ENCODE assay signal across 11 cellular contexts in genomic region chr7:100985033-100985432, GRCh38. TPM values are rescaled to one million over a fixed set of nuclear protein-coding genes. Genes with fewer than 3 reads are reported as not detected.
A peak's percentile ranks its signal among the peaks of the same experiment; 100 is the strongest.
DNase-seq lines count a peak whose midpoint lies in the region; ATAC-seq and TF ChIP-seq lines count a peak whose summit lies in the region.
"Not testable (repeated sequence)": the region's sequence is repeated elsewhere in the genome, so short reads cannot be mapped to it uniquely, and the experiment has no call there.
"Had no signal": no experiment of that assay in that cellular context is flagged by ENCODE, and none has a peak within 500 bp of the region (broad histone marks: within the 10 kb centered on the region; RNA-seq: fewer than 3 reads in every experiment).

No MANE protein-coding gene starts in this region.

- TF ChIP-seq CTCF in RWPE2 (IDR thresholded peaks at IDR 0.05; ENCODE audit: poor library complexity, severe bottlenecking); brain microvascular endothelial cell (IDR thresholded peaks at IDR 0.05; ENCODE audit: low read depth, low read length, missing control alignments); epithelial cell of proximal tubule (conservative IDR thresholded peaks at IDR 0.05; ENCODE audit: low read depth, low read length): not testable (repeated sequence)

- peak overlapping the region; percentile 68 for H3K27ac ChIP-seq in RWPE2 (ENCODE audit: poor library complexity, severe bottlenecking)
- H3K27ac ChIP-seq in brain microvascular endothelial cell: not testable (repeated sequence)

- not testable (repeated sequence) for H3K4me1 ChIP-seq in RWPE2 (ENCODE audit: insufficient read depth, poor library complexity, severe bottlenecking)

- H3K27me3 ChIP-seq in RWPE2 (ENCODE audit: insufficient read depth, poor library complexity, severe bottlenecking); brain microvascular endothelial cell (replicated peaks): not testable (repeated sequence)

- not testable (repeated sequence) for ATAC-seq in RWPE2 (ENCODE audit: low read depth)

- in situ Hi-C loops in brain microvascular endothelial cell (cut with HindIII; ENCODE audit: low pct_ligation_motif_present, low sequenced_read_pairs): not testable (repeated sequence)

- H3K4me3 ChIP-seq in RWPE2 (ENCODE audit: severe bottlenecking); brain microvascular endothelial cell (ENCODE audit: low read depth, low read length); epithelial cell of proximal tubule (ENCODE audit: low read depth, low read length): not testable (repeated sequence)

- not testable (repeated sequence) for H3K9me3 ChIP-seq in RWPE2 (ENCODE audit: severe bottlenecking)

- not testable (repeated sequence) for H3K36me3 ChIP-seq in RWPE2 (ENCODE audit: low read depth); brain microvascular endothelial cell (replicated peaks)

- peak; percentile 10 for DNase-seq in ELR (ENCODE audit: low read depth)
- DNase-seq in HK-2 (ENCODE audit: unreplicated experiment): peak; percentile 19
- DNase-seq in RWPE2 (ENCODE audit: low spot score): not testable (repeated sequence)
- DNase-seq in brain microvascular endothelial cell: peak; percentile 14
- peak; percentile 38 for DNase-seq in epithelial cell of proximal tubule (ENCODE audit: low read depth)
- peak; percentile 6 for DNase-seq in kidney glomerular epithelial cell (lab: John Stamatoyannopoulos, UW)
- DNase-seq in renal cortical epithelial cell (ENCODE audit: low read depth): peak; percentile 68

RNA-seq across cellular contexts. Expression of gene MUC12, which starts 15.7 kb away (rescaled TPM):
- total RNA-seq in epithelial cell of proximal tubule: 1.7 TPM in 1 of 2 replicates, not detected in the other
- total RNA-seq in renal cortical epithelial cell: not detected in 2 replicates
- total RNA-seq: HT1080 had no signal

RNA-seq across cellular contexts. Expression of gene MUC17, which starts 34.8 kb away (rescaled TPM):
- total RNA-seq in epithelial cell of proximal tubule: not detected in 2 replicates
- total RNA-seq in renal cortical epithelial cell: not detected in 2 replicates
- total RNA-seq: CD4-positive, alpha-beta T cell; GM12878; HT1080; SJCRH30 had no signal

RNA-seq across cellular contexts. Expression of gene MUC3A, which starts 35.7 kb away (rescaled TPM):
- not detected in 2 replicates for total RNA-seq in epithelial cell of proximal tubule
- 0.75 TPM in 1 of 2 replicates, not detected in the other for total RNA-seq in renal cortical epithelial cell
- total RNA-seq: CD4-positive, alpha-beta T cell; HT1080 had no signal
